Comparison of ENCODE assay signal across 21 cellular contexts in the genomic region with DNA sequence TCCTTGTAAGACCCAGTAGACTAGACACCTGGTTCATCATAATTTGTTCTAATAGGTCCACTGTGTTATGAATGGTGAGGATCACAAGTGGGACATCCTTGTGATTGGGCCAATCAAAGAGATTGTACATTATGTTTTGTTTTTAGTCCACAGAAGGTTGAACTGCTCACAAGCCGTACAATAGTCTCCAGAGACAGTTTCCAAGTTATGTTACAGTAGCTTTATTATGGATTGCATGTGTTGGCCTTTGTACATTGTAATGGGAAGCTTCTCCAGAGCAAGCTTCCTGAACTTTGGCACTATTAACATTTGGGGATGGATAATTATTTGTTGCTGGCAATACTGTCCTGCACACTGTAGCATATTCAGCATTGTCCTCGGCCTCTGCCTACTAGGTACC.
"Had no signal": no experiment of that assay in that cellular context is flagged by ENCODE, and none has a peak within 500 bp of the region (broad histone marks: within the 10 kb centered on the region; RNA-seq: fewer than 3 reads in every experiment).

No MANE protein-coding gene starts in this region.

- H3K9me3 ChIP-seq: esophagus muscularis mucosa, gastroesophageal sphincter, heart left ventricle, left lung, lower lobe of right lung had no signal

- DNase-seq: dermis blood vessel endothelial cell; dorsolateral prefrontal cortex; effector CD4-positive, alpha-beta T cell; effector memory CD4-positive, alpha-beta T cell; foreskin keratinocyte; heart left ventricle; hippocampal formation; left cardiac atrium; left lung; left ventricle myocardium superior; lower lobe of right lung; mesendoderm; midbrain; naive thymus-derived CD4-positive, alpha-beta T cell had no signal

- H3K4me3 Mint-ChIP-seq: memory B cell; naive thymus-derived CD4-positive, alpha-beta T cell had no signal

- H3K4me1 ChIP-seq: esophagus muscularis mucosa, gastroesophageal sphincter, heart left ventricle, left lung, lower lobe of right lung had no signal

- H3K4me3 ChIP-seq: coronary artery, dorsolateral prefrontal cortex, esophagus muscularis mucosa, gastroesophageal sphincter, heart left ventricle, left lung, lower lobe of right lung had no signal

- H3K4me1 Mint-ChIP-seq: memory B cell had no signal

- H3K27me3 ChIP-seq: esophagus muscularis mucosa, foreskin keratinocyte, gastroesophageal sphincter, heart left ventricle, left lung had no signal

- FAIRE-seq: endothelial cell of umbilical vein, islet of Langerhans, keratinocyte had no signal

- H3K36me3 Mint-ChIP-seq: memory B cell; naive thymus-derived CD4-positive, alpha-beta T cell had no signal

- H3K27ac Mint-ChIP-seq: memory B cell; naive thymus-derived CD4-positive, alpha-beta T cell had no signal

- H3K36me3 ChIP-seq: esophagus muscularis mucosa, gastroesophageal sphincter, heart left ventricle, left lung, lower lobe of right lung had no signal

- H3K27ac ChIP-seq: coronary artery, dorsolateral prefrontal cortex, esophagus muscularis mucosa, foreskin keratinocyte, gastroesophageal sphincter, heart left ventricle, left lung, lower lobe of right lung had no signal

- H3K27me3 Mint-ChIP-seq: memory B cell; naive thymus-derived CD4-positive, alpha-beta T cell had no signal
